In the genomic region with DNA sequence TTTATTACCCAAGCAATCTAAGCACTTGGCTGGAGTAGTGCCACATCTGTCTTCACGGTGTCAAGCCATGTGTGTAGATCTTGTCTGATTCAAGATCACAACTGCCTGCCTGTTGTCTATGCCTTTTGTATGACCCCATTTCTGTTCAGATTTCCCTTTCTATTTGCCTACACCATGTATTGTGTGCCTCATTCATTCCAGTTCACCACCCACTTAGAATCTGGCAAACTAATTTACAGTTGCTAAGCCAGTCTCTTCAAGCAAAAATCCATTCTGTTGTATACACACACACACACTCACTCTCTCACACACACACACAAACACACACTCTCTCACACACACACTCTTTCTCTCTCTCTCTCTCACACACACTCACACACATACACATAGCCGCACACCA, we compare ENCODE assay signal across 23 cellular contexts. TPM values are rescaled to one million over a fixed set of nuclear protein-coding genes. Genes with fewer than 3 reads are reported as not detected.
"Had no signal": no experiment of that assay in that cellular context is flagged by ENCODE, and none has a peak within 500 bp of the region (broad histone marks: within the 10 kb centered on the region; RNA-seq: fewer than 3 reads in every experiment).

No MANE protein-coding gene starts in this region.

- H3K27ac Mint-ChIP-seq: dendritic cell treated with granulocyte-macrophage colony-stimulating factor and Interleukin-4, amounts not matched to agents 40 ng/mL and 50 ng/mL, for 4 days; endodermal cell; stimulated activated effector memory CD8-positive, alpha-beta T cell treated with anti-CD3 and anti-CD28 coated beads, Interleukin-12 subunit alpha, Interleukin-12 subunit beta, amount 100 ng/mL, for 72 hours had no signal

- H3K4me1 Mint-ChIP-seq: stimulated activated effector memory CD8-positive, alpha-beta T cell treated with anti-CD3 and anti-CD28 coated beads, Interleukin-12 subunit alpha, Interleukin-12 subunit beta, amount 100 ng/mL, for 72 hours had no signal

- H3K9me3 ChIP-seq: colonic mucosa, lower lobe of right lung, pancreas, sigmoid colon, thoracic aorta, tibial nerve, upper lobe of right lung, uterus had no signal

- FAIRE-seq: keratinocyte, pancreas had no signal

- H3K36me3 ChIP-seq: colonic mucosa, lower lobe of right lung, pancreas, sigmoid colon, thoracic aorta, tibial nerve, upper lobe of right lung, uterus had no signal

- H3K9me3 Mint-ChIP-seq: dendritic cell treated with granulocyte-macrophage colony-stimulating factor and Interleukin-4, amounts not matched to agents 40 ng/mL and 50 ng/mL, for 4 days; endodermal cell; naive thymus-derived CD8-positive, alpha-beta T cell; stimulated activated effector memory CD8-positive, alpha-beta T cell treated with anti-CD3 and anti-CD28 coated beads, Interleukin-12 subunit alpha, Interleukin-12 subunit beta, amount 100 ng/mL, for 72 hours had no signal

- H3K27ac ChIP-seq: colonic mucosa, epithelial cell of prostate, lower lobe of right lung, pancreas, sigmoid colon, thoracic aorta, upper lobe of right lung, uterus had no signal

- H3K36me3 Mint-ChIP-seq: naive thymus-derived CD8-positive, alpha-beta T cell; stimulated activated effector memory CD8-positive, alpha-beta T cell treated with anti-CD3 and anti-CD28 coated beads, Interleukin-12 subunit alpha, Interleukin-12 subunit beta, amount 100 ng/mL, for 72 hours had no signal

- H3K27me3 ChIP-seq: colonic mucosa, pancreas, sigmoid colon, tibial nerve, upper lobe of right lung, uterus had no signal

- ATAC-seq: esophagus mucosa; left ventricle myocardium superior; lower lobe of right lung; naive thymus-derived CD8-positive, alpha-beta T cell; pancreas; right cardiac atrium; stimulated activated effector memory CD8-positive, alpha-beta T cell treated with anti-CD3 and anti-CD28 coated beads, Interleukin-12 subunit alpha, Interleukin-12 subunit beta, amount 100 ng/mL, for 72 hours; stimulated activated naive CD8-positive, alpha-beta T cell treated with anti-CD3 and anti-CD28 coated beads, Interleukin-15, Interleukin-2, amounts not matched to agents 100 U/mL and 50 U/mL, for 24 hours; upper lobe of right lung had no signal

- H3K4me1 ChIP-seq: colonic mucosa, lower lobe of right lung, pancreas, sigmoid colon, tibial nerve, upper lobe of right lung, uterus had no signal

- DNase-seq: colonic mucosa; effector CD8-positive, alpha-beta T cell; endodermal cell; left ventricle myocardium superior; lower lobe of right lung; naive thymus-derived CD8-positive, alpha-beta T cell; occipital lobe; pancreas; right cardiac atrium; sigmoid colon; stimulated activated CD4-positive, alpha-beta T cell treated with anti-CD3 and anti-CD28 coated beads, Interleukin-2, amount 100 ng/mL, for 24 hours; stimulated activated CD4-positive, alpha-beta T cell treated with anti-CD3 and anti-CD28 coated beads, Interleukin-4, amount 100 ng/mL, for 24 hours; stimulated activated naive CD8-positive, alpha-beta T cell treated with anti-CD3 and anti-CD28 coated beads, Interleukin-15, Interleukin-2, amounts not matched to agents 100 U/mL and 50 U/mL, for 24 hours; substantia nigra; upper lobe of right lung; uterus had no signal

- H3K4me3 ChIP-seq: colonic mucosa, lower lobe of right lung, pancreas, sigmoid colon, thoracic aorta, tibial nerve, upper lobe of right lung, uterus had no signal

- H3K4me3 Mint-ChIP-seq: dendritic cell treated with granulocyte-macrophage colony-stimulating factor and Interleukin-4, amounts not matched to agents 40 ng/mL and 50 ng/mL, for 4 days; endodermal cell; naive thymus-derived CD8-positive, alpha-beta T cell; stimulated activated effector memory CD8-positive, alpha-beta T cell treated with anti-CD3 and anti-CD28 coated beads, Interleukin-12 subunit alpha, Interleukin-12 subunit beta, amount 100 ng/mL, for 72 hours had no signal

RNA-seq across cellular contexts. Expression of a gene that starts 33.6 kb away (rescaled TPM):
- total RNA-seq: left ventricle myocardium superior; naive thymus-derived CD8-positive, alpha-beta T cell had no signal
